Comparison of ENCODE assay signal across 10 cellular contexts in the genomic region with DNA sequence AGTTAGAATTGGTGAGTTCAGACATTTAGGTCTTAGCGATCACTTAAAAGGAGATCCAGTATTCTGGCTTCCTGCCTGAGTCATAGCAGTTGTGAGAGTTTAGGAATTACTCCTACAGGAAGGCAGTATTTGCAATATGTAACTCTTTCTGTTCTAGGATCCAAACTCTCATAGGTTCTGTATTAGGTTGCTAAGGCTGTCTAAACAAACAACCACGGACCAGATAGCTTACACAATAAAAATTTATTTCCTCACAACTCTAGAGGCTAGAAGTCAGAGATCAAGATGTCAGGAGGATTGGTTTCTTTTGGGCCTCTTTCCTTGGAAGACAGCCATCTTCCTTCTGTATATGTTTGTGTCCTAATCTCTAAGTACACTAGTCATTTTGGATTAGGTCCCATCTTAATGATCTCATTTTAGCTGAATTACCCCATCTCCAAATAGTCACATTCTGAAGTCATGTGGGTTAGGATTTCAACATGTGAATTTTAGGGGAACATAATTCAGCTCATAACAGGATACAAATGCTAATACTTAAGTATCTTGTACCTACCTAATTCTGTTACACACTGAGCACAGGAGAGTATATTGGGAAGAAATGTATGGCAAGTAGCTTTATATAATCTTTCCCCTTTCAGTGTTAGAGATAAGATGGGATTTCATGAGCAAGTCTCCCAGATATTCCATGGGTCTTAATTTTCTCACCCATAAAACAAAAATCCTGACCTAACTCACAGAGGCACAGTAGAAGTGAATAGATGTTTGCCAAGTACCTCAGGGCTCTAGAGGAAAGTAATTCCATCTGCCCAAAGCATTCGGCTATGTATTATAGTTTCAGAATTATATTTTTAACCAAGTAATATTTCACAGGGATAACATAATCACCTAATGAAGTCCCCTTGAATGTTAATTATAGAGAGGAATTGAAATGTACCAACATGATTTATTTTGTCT.
A peak's percentile ranks its signal among the peaks of the same experiment; 100 is the strongest.
DNase-seq lines count a peak whose midpoint lies in the region; ATAC-seq and TF ChIP-seq lines count a peak whose summit lies in the region.
"Had no signal": no experiment of that assay in that cellular context is flagged by ENCODE, and none has a peak within 500 bp of the region (broad histone marks: within the 10 kb centered on the region; RNA-seq: fewer than 3 reads in every experiment).

No MANE protein-coding gene starts in this region.

- ATAC-seq in HG03045 (IDR thresholded peaks at IDR 0.05; ENCODE audit: unreplicated experiment) (no peak), HG02610 (IDR thresholded peaks at IDR 0.05; ENCODE audit: unreplicated experiment) (no peak)

- H3K4me3 ChIP-seq in AG04449 (ENCODE audit: low read depth, low read length) (no peak overlapping the region), epithelial cell of esophagus (ENCODE audit: low read length) (no peak overlapping the region)

- DNase-seq in AG04449 (ENCODE audit: low read depth, low spot score) (peak; percentile 91), M059J (ENCODE audit: low read depth) (peak; percentile 95), epithelial cell of esophagus (ENCODE audit: low read depth) (peak; percentile 87), myocyte (ENCODE audit: low read depth) (peak; percentile 72), NCI-H748 treated with DMSO at 0.1 percent for 48 hours (lab: John Stamatoyannopoulos, UW) (no peak), mesenteric fat pad (ENCODE audit: low spot score) (no peak)
- DNase-seq: activated CD4-positive, alpha-beta memory T cell treated with anti-CD3 and anti-CD28 coated beads, Interleukin-2, amount 10 ng/mL, durations not matched to agents 7 days and 5 days; midbrain had no signal

- POLR2A ChIA-PET in AG04449 (lab: Yijun Ruan, JAX), result no interaction called here

- CTCF ChIA-PET in AG04449 (lab: Yijun Ruan, JAX), result interaction anchor here (1.6 kb wide), 1 partner anchor 273 kb away, joined by 3 read pairs; no protein-coding TSS in a partner anchor

- TF ChIP-seq CTCF in AG04449 (IDR thresholded peaks at IDR 0.05; ENCODE audit: insufficient read depth, low read length, missing control alignments) (no peak), epithelial cell of esophagus (IDR thresholded peaks at IDR 0.05; ENCODE audit: insufficient read depth, low read depth, low read length, missing control alignments) (no peak)

Comparison
In these comparisons a context has a peak if more than half of its experiments do, and no peak if none do; other contexts are left out.
1. DNase-seq: peak in AG04449 (single experiment), M059J (single experiment), epithelial cell of esophagus (single experiment) and myocyte (single experiment); none in NCI-H748 treated with DMSO at 0.1 percent for 48 hours (single experiment) and mesenteric fat pad (single experiment).